In the genomic region with DNA sequence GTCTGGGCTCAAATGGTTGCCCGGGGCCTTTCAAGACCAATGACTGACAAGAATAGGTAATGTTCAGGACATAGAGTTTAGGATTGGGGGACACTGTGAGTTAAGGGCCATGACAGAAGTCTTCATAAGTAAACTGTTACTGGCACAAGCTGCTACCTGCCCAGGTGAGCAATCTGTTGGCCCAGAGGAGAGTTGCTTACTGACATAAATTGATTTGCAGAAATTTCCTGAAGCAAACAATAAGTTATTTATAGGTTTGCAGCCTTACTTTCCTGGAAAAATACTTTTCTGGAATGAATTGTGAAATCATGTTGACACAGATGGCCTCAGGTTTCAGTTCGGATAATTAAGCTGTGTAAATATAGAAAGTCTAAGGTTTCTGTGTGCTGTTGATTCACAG, we compare ENCODE assay signal across 8 cellular contexts.
A peak's percentile ranks its signal among the peaks of the same experiment; 100 is the strongest.
DNase-seq lines count a peak whose midpoint lies in the region; ATAC-seq and TF ChIP-seq lines count a peak whose summit lies in the region.
"Not testable (repeated sequence)": the region's sequence is repeated elsewhere in the genome, so short reads cannot be mapped to it uniquely, and the experiment has no call there.

No MANE protein-coding gene starts in this region.

- peak overlapping the region; percentile 83 for H3K4me2 ChIP-seq in osteoblast (ENCODE audit: insufficient read depth, low read length)

- not testable (repeated sequence) for H2AFZ ChIP-seq in osteoblast (ENCODE audit: low read length)

- H3K36me3 Mint-ChIP-seq in Calu3 (ENCODE audit: insufficient read depth, unreplicated experiment); brain: not testable (repeated sequence)

- H3K27me3 ChIP-seq in left ventricle myocardium inferior (ENCODE audit: low read depth); osteoblast (ENCODE audit: insufficient read depth, low read length); upper lobe of left lung: not testable (repeated sequence)

- intact Hi-C loops in Calu3 (cut with micrococcal nuclease; ENCODE audit: unreplicated experiment); left ventricle myocardium inferior (cut with micrococcal nuclease): not testable (repeated sequence)

- not testable (repeated sequence) for H4K20me1 ChIP-seq in osteoblast (ENCODE audit: insufficient read depth, low read length)

- peak overlapping the region; percentile 31; the same call in 1 of the 2 replicates for H3K4me3 ChIP-seq in LNCaP clone FGC (ENCODE audit: low read depth, low read length)
- peak overlapping the region; percentile 29; the same call in 1 of the 2 replicates for H3K4me3 ChIP-seq in WI38 (ENCODE audit: low read depth, low read length)
- H3K4me3 ChIP-seq in left ventricle myocardium inferior = peak overlapping the region; percentile 44
- peak overlapping the region; percentile 58 for H3K4me3 ChIP-seq in osteoblast (ENCODE audit: insufficient read depth, low read length)
- peak overlapping the region in 2 of 4 donors; percentile 15 to 24 for H3K4me3 ChIP-seq in upper lobe of left lung

- not testable (repeated sequence) for H3K9me3 ChIP-seq in left ventricle myocardium inferior (replicated peaks); osteoblast (ENCODE audit: low read depth, low read length); upper lobe of left lung

- TF ChIP-seq CTCF in Calu3 (IDR thresholded peaks at IDR 0.05; ENCODE audit: unreplicated experiment); LNCaP clone FGC (IDR thresholded peaks at IDR 0.05; ENCODE audit: control insufficient read depth, extremely low read depth, insufficient read depth); WI38 (IDR thresholded peaks at IDR 0.05; ENCODE audit: low read depth, low read length); brain (conservative IDR thresholded peaks at IDR 0.05); left ventricle myocardium inferior (IDR thresholded peaks at IDR 0.05; ENCODE audit: borderline replicate concordance); osteoblast (IDR thresholded peaks at IDR 0.05; ENCODE audit: extremely low read depth, low read depth, low read length); upper lobe of left lung (IDR thresholded peaks at IDR 0.05): not testable (repeated sequence)

- not testable (repeated sequence) for TF ChIP-seq EP300 in upper lobe of left lung (IDR thresholded peaks at IDR 0.05)

- H3K27me3 Mint-ChIP-seq in Calu3 (ENCODE audit: unreplicated experiment); brain: not testable (repeated sequence)

- not testable (repeated sequence) for H3K4me1 ChIP-seq in left ventricle myocardium inferior; osteoblast (ENCODE audit: insufficient read depth, low read length); upper lobe of left lung

- TF ChIP-seq POLR2A in upper lobe of left lung (IDR thresholded peaks at IDR 0.05) = not testable (repeated sequence)

- H3K79me2 ChIP-seq in osteoblast (ENCODE audit: insufficient read depth, low read length) = not testable (repeated sequence)

- H3K4me3 Mint-ChIP-seq in Calu3 (ENCODE audit: low read depth, unreplicated experiment) (peak overlapping the region; percentile 51), brain (peak overlapping the region; percentile 60 to 83 (median 76))

- H3K9me3 Mint-ChIP-seq in Calu3 (ENCODE audit: low read depth, unreplicated experiment); brain: not testable (repeated sequence)

- ATAC-seq in upper lobe of left lung (ENCODE audit: low FRiP score in 2 of 2) = not testable (repeated sequence)

- WGBS in upper lobe of left lung, 2 donors = 55 to 62% methylated on average over 2 of the region's 2 CpGs

- not testable (repeated sequence) for H3K36me3 ChIP-seq in left ventricle myocardium inferior; osteoblast (ENCODE audit: insufficient read depth, low read length); upper lobe of left lung

- CTCF ChIA-PET in Calu3 (lab: Charles Lee) = not testable (repeated sequence)

- H3K27ac ChIP-seq in left ventricle myocardium inferior (replicated peaks) = peak overlapping the region; percentile 46
- peak overlapping the region; percentile 37 for H3K27ac ChIP-seq in osteoblast (ENCODE audit: low read depth, low read length)
- H3K27ac ChIP-seq in upper lobe of left lung = peak overlapping the region in 3 of 4 donors; percentile 26 to 71 (median 69)

- not testable (repeated sequence) for BruUV-seq in Calu3 (replicated peaks; lab: Mats Ljungman, UMichigan)

- DNase-seq in Calu3 = peak; percentile 2
- peak; percentile 80 for DNase-seq in LNCaP clone FGC (ENCODE audit: low read depth)
- DNase-seq in NCI-H460 (ENCODE audit: extremely low read depth, low read depth) = peak; percentile 1
- not testable (repeated sequence) for DNase-seq in left ventricle myocardium inferior; osteoblast (ENCODE audit: insufficient read length, low spot score, missing footprints)
- peak in 1 of 2 donors; percentile 15 for DNase-seq in upper lobe of left lung

- not testable (repeated sequence) for H3K4me1 Mint-ChIP-seq in Calu3 (ENCODE audit: low read depth, unreplicated experiment)
- peaks cover 20% of the 10 kb centered on the region for H3K4me1 Mint-ChIP-seq in brain

- H3K27ac Mint-ChIP-seq in Calu3 (ENCODE audit: unreplicated experiment) = peak overlapping the region; percentile 30
- H3K27ac Mint-ChIP-seq in brain = peak overlapping the region; percentile 9 to 94 (median 49)
